1 cellular context compared by ENCODE assay signal in the genomic region with DNA sequence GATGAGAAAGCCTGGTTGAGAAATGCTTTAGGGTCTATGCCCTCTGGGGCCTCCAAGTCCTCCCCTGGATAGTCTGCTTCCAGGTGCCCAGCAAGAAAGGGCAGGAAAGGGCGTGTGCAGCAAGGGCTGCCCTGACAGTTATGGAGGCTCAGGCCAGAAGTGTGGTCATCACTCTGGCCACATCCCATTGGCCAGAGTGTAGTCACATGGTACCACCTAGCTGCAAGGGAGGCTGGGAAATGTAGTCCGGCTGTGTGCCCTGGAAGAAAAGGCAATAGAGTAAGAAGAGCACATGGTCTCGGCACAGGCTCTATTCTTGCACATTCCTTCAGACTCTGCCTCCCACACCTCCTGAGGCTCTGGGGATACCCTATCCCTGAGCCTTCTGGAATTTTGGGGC.
TF ChIP-seq lines count a peak whose summit lies in the region.

No MANE protein-coding gene starts in this region.

TF ChIP-seq in WTC11, 78 proteins besides CTCF, POLR2A, EP300 and RAD21 (continued from another document):
- TF ChIP-seq ZNF281 (CRISPR knock-in tag; IDR thresholded peaks at IDR 0.05): no peak
- TF ChIP-seq JAZF1 (CRISPR knock-in tag; IDR thresholded peaks at IDR 0.05): no peak
- no peak for TF ChIP-seq SMAD3 (CRISPR knock-in tag; IDR thresholded peaks at IDR 0.05; ENCODE audit: borderline replicate concordance)
- TF ChIP-seq, protein P1, sequence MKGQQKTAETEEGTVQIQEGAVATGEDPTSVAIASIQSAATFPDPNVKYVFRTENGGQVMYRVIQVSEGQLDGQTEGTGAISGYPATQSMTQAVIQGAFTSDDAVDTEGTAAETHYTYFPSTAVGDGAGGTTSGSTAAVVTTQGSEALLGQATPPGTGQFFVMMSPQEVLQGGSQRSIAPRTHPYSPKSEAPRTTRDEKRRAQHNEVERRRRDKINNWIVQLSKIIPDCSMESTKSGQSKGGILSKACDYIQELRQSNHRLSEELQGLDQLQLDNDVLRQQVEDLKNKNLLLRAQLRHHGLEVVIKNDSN (CRISPR knock-in tag; IDR thresholded peaks at IDR 0.05): peak; percentile 94
- no peak for TF ChIP-seq ELF4 (CRISPR knock-in tag; IDR thresholded peaks at IDR 0.05; ENCODE audit: low read depth)
- TF ChIP-seq CBFB (CRISPR knock-in tag; IDR thresholded peaks at IDR 0.05; ENCODE audit: low read depth): no peak
- TF ChIP-seq TP53 (CRISPR knock-in tag; IDR thresholded peaks at IDR 0.05): no peak
- TF ChIP-seq E2F4 (CRISPR knock-in tag; IDR thresholded peaks at IDR 0.05; ENCODE audit: borderline replicate concordance, low read depth): no peak
- TF ChIP-seq NFYB (CRISPR knock-in tag; conservative IDR thresholded peaks at IDR 0.05; ENCODE audit: low read depth): peak; percentile 75
- no peak for TF ChIP-seq ETV6 (CRISPR knock-in tag; IDR thresholded peaks at IDR 0.05)
- TF ChIP-seq CREM (CRISPR knock-in tag; IDR thresholded peaks at IDR 0.05): no peak
- TF ChIP-seq SP1 (CRISPR knock-in tag; conservative IDR thresholded peaks at IDR 0.05): no peak
TF ChIP-seq in WTC11: peak in this region for 4.
